18 cellular contexts compared by ENCODE assay signal in the genomic region with DNA sequence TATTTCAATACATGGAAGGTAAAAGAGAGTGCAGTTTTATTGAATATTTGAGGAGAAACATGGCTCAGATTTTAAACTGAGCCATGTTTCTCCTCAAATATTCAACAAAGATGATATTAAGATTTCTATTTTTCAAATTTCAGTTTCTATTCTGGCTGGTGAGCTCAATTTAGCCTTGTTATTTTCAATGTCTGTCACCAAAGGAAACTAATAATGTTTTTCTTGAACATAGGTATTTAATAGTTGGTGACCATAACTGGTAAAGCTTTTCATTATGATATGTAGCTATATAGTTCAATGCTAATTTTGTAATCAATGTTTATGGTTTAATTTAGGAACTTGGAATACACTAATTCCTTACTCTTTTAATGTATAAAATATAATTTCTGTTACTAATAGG.
DNase-seq lines count a peak whose midpoint lies in the region; ATAC-seq, FAIRE-seq and TF ChIP-seq lines count a peak whose summit lies in the region.
"Had no signal": no experiment of that assay in that cellular context is flagged by ENCODE, and none has a peak within 500 bp of the region (broad histone marks: within the 10 kb centered on the region; RNA-seq: fewer than 3 reads in every experiment).

No MANE protein-coding gene starts in this region.

- H4K20me1 ChIP-seq in MM.1S (ENCODE audit: insufficient read depth, low read length): no peaks in the 10 kb centered on the region

- no peaks in the 10 kb centered on the region for H3K27me3 Mint-ChIP-seq in activated naive CD8-positive, alpha-beta T cell treated with anti-CD3 and anti-CD28 coated beads, Interleukin-2, amount 10 ng/mL, durations not matched to agents 7 days and 5 days
- no peaks in the 10 kb centered on the region for H3K27me3 Mint-ChIP-seq in activated naive CD8-positive, alpha-beta T cell treated with anti-CD3 and anti-CD28 coated beads for 36 hours
- H3K27me3 Mint-ChIP-seq: CD4-positive, alpha-beta T cell; IgD-negative memory B cell had no signal

- H3K9me3 Mint-ChIP-seq in activated naive CD8-positive, alpha-beta T cell treated with anti-CD3 and anti-CD28 coated beads, Interleukin-2, amount 10 ng/mL, durations not matched to agents 7 days and 5 days: no peaks in the 10 kb centered on the region
- no peaks in the 10 kb centered on the region for H3K9me3 Mint-ChIP-seq in activated naive CD8-positive, alpha-beta T cell treated with anti-CD3 and anti-CD28 coated beads for 36 hours
- H3K9me3 Mint-ChIP-seq: CD4-positive, alpha-beta T cell; GM23338; IgD-negative memory B cell had no signal

- intact Hi-C loops in pancreas (cut with DNase I): no loop called here

- H3K4me3 ChIP-seq in MM.1S (ENCODE audit: low read length): peak overlapping the region; percentile 68
- no peak overlapping the region for H3K4me3 ChIP-seq in pancreas
- H3K4me3 ChIP-seq: GM23338 had no signal

- no peak for ATAC-seq in activated naive CD8-positive, alpha-beta T cell treated with anti-CD3 and anti-CD28 coated beads, Interleukin-2, amount 10 ng/mL, durations not matched to agents 7 days and 5 days (ENCODE audit: low read depth)
- ATAC-seq in HG02798 (IDR thresholded peaks at IDR 0.05; ENCODE audit: poor library complexity, unreplicated experiment) (peak; percentile 46), pancreas (no peak)
- ATAC-seq: Right ventricle myocardium inferior had no signal

- peaks cover 28% of the 10 kb centered on the region for H3K79me2 ChIP-seq in MM.1S (ENCODE audit: low read length)

- H3K9me3 ChIP-seq in MM.1S (replicated peaks; ENCODE audit: insufficient read depth, low read length) (no peaks in the 10 kb centered on the region), pancreas (peaks cover 0 to 3% (median 0%) of the 10 kb centered on the region in 4 donors)
- H3K9me3 ChIP-seq: BE2C had no signal

- H3K36me3 Mint-ChIP-seq in activated naive CD8-positive, alpha-beta T cell treated with anti-CD3 and anti-CD28 coated beads, Interleukin-2, amount 10 ng/mL, durations not matched to agents 7 days and 5 days: no peaks in the 10 kb centered on the region
- no peaks in the 10 kb centered on the region for H3K36me3 Mint-ChIP-seq in activated naive CD8-positive, alpha-beta T cell treated with anti-CD3 and anti-CD28 coated beads for 36 hours

- H3K4me3 Mint-ChIP-seq in activated naive CD8-positive, alpha-beta T cell treated with anti-CD3 and anti-CD28 coated beads, Interleukin-2, amount 10 ng/mL, durations not matched to agents 7 days and 5 days: peak overlapping the region; percentile 79
- no peak overlapping the region for H3K4me3 Mint-ChIP-seq in activated naive CD8-positive, alpha-beta T cell treated with anti-CD3 and anti-CD28 coated beads for 36 hours
- H3K4me3 Mint-ChIP-seq: IgD-negative memory B cell had no signal

- no peak for TF ChIP-seq CTCF in MM.1S (IDR thresholded peaks at IDR 0.05; ENCODE audit: low read length)
- no peak for TF ChIP-seq CTCF in pancreas (IDR thresholded peaks at IDR 0.05)

- peak overlapping the region; percentile 47 for H3K4me2 ChIP-seq in MM.1S (ENCODE audit: low read depth, low read length)
- H3K4me2 ChIP-seq: GM23338 had no signal

- H3K4me1 Mint-ChIP-seq in activated naive CD8-positive, alpha-beta T cell treated with anti-CD3 and anti-CD28 coated beads, Interleukin-2, amount 10 ng/mL, durations not matched to agents 7 days and 5 days: no peaks in the 10 kb centered on the region
- peaks cover 4% of the 10 kb centered on the region for H3K4me1 Mint-ChIP-seq in activated naive CD8-positive, alpha-beta T cell treated with anti-CD3 and anti-CD28 coated beads for 36 hours
- H3K4me1 Mint-ChIP-seq: GM23338 had no signal

- H3K27me3 ChIP-seq in MM.1S (replicated peaks; ENCODE audit: insufficient read depth, low read length) (no peaks in the 10 kb centered on the region), pancreas (no peaks in the 10 kb centered on the region)
- H3K27me3 ChIP-seq: BE2C had no signal

- H3K36me3 ChIP-seq in MM.1S (replicated peaks; ENCODE audit: insufficient read depth, low read length) (no peaks in the 10 kb centered on the region), pancreas (no peaks in the 10 kb centered on the region)
- H3K36me3 ChIP-seq: BE2C had no signal

- H3F3A ChIP-seq in MM.1S (ENCODE audit: insufficient read depth, low read length): peaks cover 6% of the 10 kb centered on the region; the same call in 1 of the 2 replicates

- peak; percentile 65 for FAIRE-seq in pancreas (lab: Jason Lieb, UNC)

- POLR2A ChIA-PET in activated naive CD8-positive, alpha-beta T cell treated with anti-CD3 and anti-CD28 coated beads, Interleukin-2, amount 10 ng/mL, durations not matched to agents 7 days and 5 days (lab: Charles Lee): no interaction called here

- peak overlapping the region; percentile 55; the same call in 1 of the 2 replicates for H3K9ac ChIP-seq in MM.1S (ENCODE audit: low read length)

- H3K9me2 ChIP-seq in MM.1S (replicated peaks; ENCODE audit: insufficient read depth, low read length): no peaks in the 10 kb centered on the region

- no peak overlapping the region for H3K27ac Mint-ChIP-seq in activated naive CD8-positive, alpha-beta T cell treated with anti-CD3 and anti-CD28 coated beads, Interleukin-2, amount 10 ng/mL, durations not matched to agents 7 days and 5 days
- H3K27ac Mint-ChIP-seq in activated naive CD8-positive, alpha-beta T cell treated with anti-CD3 and anti-CD28 coated beads for 36 hours: no peak overlapping the region
- H3K27ac Mint-ChIP-seq: CD4-positive, alpha-beta T cell; GM23338 had no signal

- DNase-seq in activated naive CD8-positive, alpha-beta T cell treated with anti-CD3 and anti-CD28 coated beads, Interleukin-2, amount 10 ng/mL, durations not matched to agents 7 days and 5 days: no peak
- DNase-seq in activated naive CD8-positive, alpha-beta T cell treated with anti-CD3 and anti-CD28 coated beads for 36 hours: no peak
- DNase-seq in MM.1S (peak; percentile 25), pancreas (no peak), NCI-H2196 (lab: John Stamatoyannopoulos, UW; ENCODE audit: unreplicated experiment) (no peak), T1000 (lab: John Stamatoyannopoulos, UW) (no peak)
- no peak for DNase-seq in NK-92 treated with Interleukin-12 subunit alpha and Interleukin-12 subunit beta, amount 100 ng/mL, for 24 hours (lab: John Stamatoyannopoulos, UW)
- DNase-seq: 8988T; BE2C; CD4-positive, alpha-beta T cell; NCI-H1417; NCI-H187; NCI-H2107; NCI-H2227 treated with DMSO at 0.1 percent for 48 hours had no signal

- H3K27ac ChIP-seq in MM.1S (ENCODE audit: low read length) (peak overlapping the region; percentile 42; the same call in 1 of the 2 replicates), pancreas (no peak overlapping the region)

- no peaks in the 10 kb centered on the region for H3K4me1 ChIP-seq in MM.1S (ENCODE audit: low read length)
- no peaks in the 10 kb centered on the region for H3K4me1 ChIP-seq in pancreas
- H3K4me1 ChIP-seq: BE2C had no signal

- H2AFZ ChIP-seq in MM.1S (ENCODE audit: low read length): no peak overlapping the region
- H2AFZ ChIP-seq: GM23338 had no signal
